In the genomic region with DNA sequence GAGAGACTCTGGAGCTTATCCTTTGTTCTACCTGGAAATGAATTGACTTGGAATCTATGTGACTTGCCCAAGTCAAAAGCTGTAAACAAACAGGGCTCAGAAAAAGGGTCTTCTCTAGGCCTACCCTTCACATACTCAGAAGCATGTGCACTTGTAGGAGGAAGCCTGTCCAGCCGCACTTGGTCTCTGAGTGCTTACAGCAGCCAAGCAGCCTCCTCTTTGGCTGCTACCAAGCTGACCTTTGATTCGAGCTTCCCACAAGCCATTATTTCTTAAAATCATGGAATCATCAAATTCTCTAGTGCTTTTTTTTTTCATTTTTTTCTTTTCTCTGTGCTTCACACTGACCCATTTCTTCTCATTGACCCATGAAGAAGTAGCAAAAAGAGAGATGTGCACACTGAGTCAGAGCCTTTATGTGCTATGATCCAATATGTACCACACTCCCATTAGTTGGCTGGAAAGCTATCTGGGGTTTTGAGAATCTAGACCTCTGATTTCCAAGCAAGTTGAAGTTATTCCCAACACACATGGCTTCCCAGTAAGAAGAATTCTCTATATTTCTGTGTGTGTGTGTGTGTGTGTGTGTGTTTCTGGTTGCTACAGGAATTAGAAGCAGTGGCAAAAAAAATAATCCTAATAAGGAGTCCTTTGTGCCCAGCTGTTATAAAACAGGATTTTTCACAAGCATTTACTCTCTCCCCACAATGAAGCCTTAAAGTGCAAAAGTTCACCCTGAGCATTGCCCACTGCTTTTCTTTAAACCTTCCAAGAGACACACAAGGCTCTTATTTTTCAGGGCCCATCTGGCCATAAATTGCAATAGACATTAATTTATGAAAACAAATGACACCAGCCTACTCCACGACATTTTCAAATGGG, we compare ENCODE assay signal across 21 cellular contexts.
DNase-seq lines count a peak whose midpoint lies in the region; ATAC-seq and TF ChIP-seq lines count a peak whose summit lies in the region.
"Had no signal": no experiment of that assay in that cellular context is flagged by ENCODE, and none has a peak within 500 bp of the region (broad histone marks: within the 10 kb centered on the region; RNA-seq: fewer than 3 reads in every experiment).

No MANE protein-coding gene starts in this region.

- H3K14ac ChIP-seq in IMR-90 (replicated peaks; ENCODE audit: low read depth, low read length): no peak overlapping the region
- no peak overlapping the region for H3K14ac ChIP-seq in mesenchymal stem cell (ENCODE audit: low read length in 2 of 2)

- H3K4ac ChIP-seq in IMR-90 (ENCODE audit: low read depth, low read length) (no peak overlapping the region), mesenchymal stem cell (ENCODE audit: low read depth in 1 of 2, low read length in 2 of 2) (no peak overlapping the region)

- ATAC-seq in IMR-90 (ENCODE audit: low read depth) (no peak), SK-N-SH treated with all-trans-retinoic acid at 6 μM for 48 hours (no peak), HG03457 (IDR thresholded peaks at IDR 0.05; ENCODE audit: unreplicated experiment) (no peak), GM21529 (IDR thresholded peaks at IDR 0.05; ENCODE audit: unreplicated experiment) (no peak), GM19328 (IDR thresholded peaks at IDR 0.05; ENCODE audit: unreplicated experiment) (no peak), GM19035 (IDR thresholded peaks at IDR 0.05; ENCODE audit: unreplicated experiment) (no peak)
- ATAC-seq: K562; stimulated activated naive B cell treated with anti-CD40 and anti-IgM and Interleukin-4, amounts not matched to agents 10 μg/mL and 1 μg/mL and 100 μg/mL, for 72 hours had no signal

- H3K9ac ChIP-seq in IMR-90 (ENCODE audit: low read depth, low read length) (no peak overlapping the region), mesenchymal stem cell (ENCODE audit: low read length) (peak overlapping the region; percentile 88), skeletal muscle tissue (ENCODE audit: low read depth in 1 of 3, low read length in 3 of 3) (no peak overlapping the region)

- in situ Hi-C loops in IMR-90 (cut with MboI; ENCODE audit: low sequenced_read_pairs): no loop called here

- POLR2A ChIA-PET in IMR-90 (lab: Charles Lee; ENCODE audit: unreplicated experiment): no interaction called here

- H2BK5ac ChIP-seq in IMR-90 (ENCODE audit: low read depth, low read length, poor library complexity, severe bottlenecking) (no peak overlapping the region), mesenchymal stem cell (ENCODE audit: low read depth, low read length, poor library complexity, severe bottlenecking) (no peak overlapping the region)

- TF ChIP-seq RAD21 in IMR-90 (IDR thresholded peaks at IDR 0.05; ENCODE audit: low read length): no peak

- H2BK12ac ChIP-seq in mesenchymal stem cell (ENCODE audit: low read length in 2 of 2): no peak overlapping the region

- no peak for DNase-seq in IMR-90
- DNase-seq in mesenchymal stem cell: no peak
- DNase-seq: activated effector memory CD4-positive, alpha-beta T cell treated with anti-CD3 and anti-CD28 coated beads, Interleukin-2, amount 50 U/mL, for 16 hours; GDM1; GOT3; MG63; NCI-H1417; NCI-H2107; nucleus accumbens; stimulated activated CD4-positive, alpha-beta T cell treated with anti-CD3 and anti-CD28 coated beads, Interleukin-4, amount 100 ng/mL, for 1 hour; stimulated activated naive B cell treated with anti-CD40 and anti-IgM and Interleukin-4, amounts not matched to agents 10 μg/mL and 1 μg/mL and 100 μg/mL, for 72 hours; transverse colon had no signal

- H3K4me3 ChIP-seq in IMR-90 (ENCODE audit: insufficient read depth, low read depth, low read length) (no peak overlapping the region), mesenchymal stem cell (ENCODE audit: insufficient read depth in 1 of 2, low read depth in 1 of 2, low read length in 2 of 2) (no peak overlapping the region), skeletal muscle tissue (ENCODE audit: low read length in 3 of 3) (no peak overlapping the region)
- H3K4me3 ChIP-seq: coronary artery, K562, lung, MG63, transverse colon had no signal

- H2BK15ac ChIP-seq in IMR-90 (ENCODE audit: low read depth, low read length): peak overlapping the region; percentile 20; the same call in 1 of the 3 replicates
- no peak overlapping the region for H2BK15ac ChIP-seq in mesenchymal stem cell (ENCODE audit: low read depth, poor library complexity, severe bottlenecking)

- H2AFZ ChIP-seq in IMR-90 (replicated peaks; ENCODE audit: low read length, poor library complexity) (no peak overlapping the region), mesenchymal stem cell (ENCODE audit: low read depth, low read length) (no peak overlapping the region)

- no peak overlapping the region for H3K56ac ChIP-seq in IMR-90 (ENCODE audit: extremely low read depth, insufficient read depth, low read length)

- no peak for TF ChIP-seq POLR2A in IMR-90 (IDR thresholded peaks at IDR 0.05; ENCODE audit: low read depth, low read length)

- H2BK120ac ChIP-seq in IMR-90 (ENCODE audit: low read depth, low read length): no peak overlapping the region
- no peak overlapping the region for H2BK120ac ChIP-seq in mesenchymal stem cell (ENCODE audit: low read depth, low read length)

- H3K4me2 ChIP-seq in IMR-90 (ENCODE audit: low read depth, low read length) (no peak overlapping the region), mesenchymal stem cell (ENCODE audit: low read length, poor library complexity, severe bottlenecking) (no peak overlapping the region)

- dilution Hi-C loops in IMR-90 (cut with HindIII; ENCODE audit: low sequenced_read_pairs, unreplicated experiment): no loop called here

- no peak overlapping the region; the same call in 1 of the 2 replicates for H4K91ac ChIP-seq in IMR-90 (ENCODE audit: insufficient read depth, low read depth, low read length)
- no peak overlapping the region for H4K91ac ChIP-seq in mesenchymal stem cell (ENCODE audit: low read length)

- H2AK9ac ChIP-seq in IMR-90 (replicated peaks; ENCODE audit: low read depth, low read length, poor library complexity): no peak overlapping the region

- peak overlapping the region; percentile 26; the same call in 1 of the 2 replicates for H4K5ac ChIP-seq in IMR-90 (ENCODE audit: low read depth, low read length)

- CTCF ChIA-PET in IMR-90 (lab: Yijun Ruan, JAX): interaction anchor here (0.6 kb wide), 1 partner anchor 203 kb away, joined by 3 read pairs; no protein-coding TSS in a partner anchor

- BruUV-seq in IMR-90 (replicated peaks; lab: Mats Ljungman, UMichigan): no TSS peak

- no peaks in the 10 kb centered on the region for H3K9me3 ChIP-seq in IMR-90 (ENCODE audit: control insufficient read depth, insufficient read depth, low read length)
- no peaks in the 10 kb centered on the region for H3K9me3 ChIP-seq in mesenchymal stem cell (ENCODE audit: control insufficient read depth, low read length)
- H3K9me3 ChIP-seq in skeletal muscle tissue (ENCODE audit: control insufficient read depth in 3 of 3, low read length in 3 of 3): no peaks in the 10 kb centered on the region
- H3K9me3 ChIP-seq: MG63, transverse colon had no signal

- no peak for TF ChIP-seq CTCF in IMR-90 (conservative IDR thresholded peaks at IDR 0.05; ENCODE audit: low read depth, low read length)

- H3K9me1 ChIP-seq in IMR-90 (ENCODE audit: insufficient read depth, low read length): no peaks in the 10 kb centered on the region

- H3K4me1 ChIP-seq in IMR-90 (ENCODE audit: control insufficient read depth, insufficient read depth, low read length) (peaks cover 8% of the 10 kb centered on the region), mesenchymal stem cell (ENCODE audit: control insufficient read depth, insufficient read depth, low read depth, low read length) (no peaks in the 10 kb centered on the region), skeletal muscle tissue (ENCODE audit: control insufficient read depth in 3 of 3, insufficient read depth in 3 of 3, low read length in 3 of 3) (peaks cover 0 to 15% (median 10%) of the 10 kb centered on the region in 3 donors)

- no peak overlapping the region for H4K8ac ChIP-seq in IMR-90 (ENCODE audit: low read depth in 2 of 2, low read length in 2 of 2)
- H4K8ac ChIP-seq in mesenchymal stem cell (ENCODE audit: low read length): no peak overlapping the region

- H3K27ac ChIP-seq in IMR-90 (ENCODE audit: insufficient read depth, low read length): no peak overlapping the region
- no peak overlapping the region for H3K27ac ChIP-seq in mesenchymal stem cell (ENCODE audit: low read length, poor library complexity, severe bottlenecking)
- H3K27ac ChIP-seq in skeletal muscle tissue (ENCODE audit: low read depth, low read length): peak overlapping the region; percentile 26
- H3K27ac ChIP-seq: coronary artery had no signal

- no peaks in the 10 kb centered on the region for H4K20me1 ChIP-seq in IMR-90 (ENCODE audit: insufficient read depth, low read length)

- 67% methylated on average over 2 of the region's 3 CpGs; no CpG with 5 or more reads in 1 of the 2 experiments for WGBS in IMR-90 (ENCODE audit: extremely low coverage in 2 of 2, insufficient read length in 1 of 2), 2 experiments
- 88% methylated on average over 3 of the region's 3 CpGs for WGBS in mesenchymal stem cell

- no peak overlapping the region for H2BK20ac ChIP-seq in IMR-90 (ENCODE audit: low read depth, low read length)

- H3K79me1 ChIP-seq in IMR-90 (ENCODE audit: low read depth in 1 of 2, low read length in 2 of 2) (no peaks in the 10 kb centered on the region), mesenchymal stem cell (replicated peaks; ENCODE audit: low read length, poor library complexity, severe bottlenecking) (no peaks in the 10 kb centered on the region)

- no peaks in the 10 kb centered on the region for H3K36me3 ChIP-seq in IMR-90 (ENCODE audit: control insufficient read depth, insufficient read depth, low read length)
- H3K36me3 ChIP-seq in mesenchymal stem cell (ENCODE audit: control insufficient read depth in 1 of 2, insufficient read depth in 2 of 2, low read depth in 1 of 2, low read length in 2 of 2): no peaks in the 10 kb centered on the region
- no peaks in the 10 kb centered on the region for H3K36me3 ChIP-seq in skeletal muscle tissue (ENCODE audit: control insufficient read depth in 3 of 3, insufficient read depth in 3 of 3, low read length in 3 of 3)
- H3K36me3 ChIP-seq: MG63, transverse colon had no signal

- H2AK5ac ChIP-seq in IMR-90 (ENCODE audit: low read depth, low read length) (no peak overlapping the region), mesenchymal stem cell (ENCODE audit: low read length, severe bottlenecking) (no peak overlapping the region)

- H3K27me3 ChIP-seq in IMR-90 (ENCODE audit: control insufficient read depth, insufficient read depth, low read length) (no peaks in the 10 kb centered on the region), mesenchymal stem cell (ENCODE audit: control insufficient read depth in 1 of 2, insufficient read depth in 1 of 2, low read length in 2 of 2) (no peaks in the 10 kb centered on the region), skeletal muscle tissue (ENCODE audit: control insufficient read depth in 3 of 3, insufficient read depth in 3 of 3, low read length in 3 of 3) (no peaks in the 10 kb centered on the region)
- H3K27me3 ChIP-seq: MG63, transverse colon had no signal

- H3K18ac ChIP-seq in IMR-90 (ENCODE audit: low read depth, low read length) (peak overlapping the region; percentile 24), mesenchymal stem cell (ENCODE audit: low read depth in 1 of 2, low read length in 2 of 2) (no peak overlapping the region)

- no peak overlapping the region for H3K23ac ChIP-seq in IMR-90 (ENCODE audit: low read depth, low read length)
- H3K23ac ChIP-seq in mesenchymal stem cell (ENCODE audit: low read length in 2 of 2): no peak overlapping the region

- intact Hi-C loops in IMR-90 (cut with micrococcal nuclease): no loop called here
